In the genomic region with DNA sequence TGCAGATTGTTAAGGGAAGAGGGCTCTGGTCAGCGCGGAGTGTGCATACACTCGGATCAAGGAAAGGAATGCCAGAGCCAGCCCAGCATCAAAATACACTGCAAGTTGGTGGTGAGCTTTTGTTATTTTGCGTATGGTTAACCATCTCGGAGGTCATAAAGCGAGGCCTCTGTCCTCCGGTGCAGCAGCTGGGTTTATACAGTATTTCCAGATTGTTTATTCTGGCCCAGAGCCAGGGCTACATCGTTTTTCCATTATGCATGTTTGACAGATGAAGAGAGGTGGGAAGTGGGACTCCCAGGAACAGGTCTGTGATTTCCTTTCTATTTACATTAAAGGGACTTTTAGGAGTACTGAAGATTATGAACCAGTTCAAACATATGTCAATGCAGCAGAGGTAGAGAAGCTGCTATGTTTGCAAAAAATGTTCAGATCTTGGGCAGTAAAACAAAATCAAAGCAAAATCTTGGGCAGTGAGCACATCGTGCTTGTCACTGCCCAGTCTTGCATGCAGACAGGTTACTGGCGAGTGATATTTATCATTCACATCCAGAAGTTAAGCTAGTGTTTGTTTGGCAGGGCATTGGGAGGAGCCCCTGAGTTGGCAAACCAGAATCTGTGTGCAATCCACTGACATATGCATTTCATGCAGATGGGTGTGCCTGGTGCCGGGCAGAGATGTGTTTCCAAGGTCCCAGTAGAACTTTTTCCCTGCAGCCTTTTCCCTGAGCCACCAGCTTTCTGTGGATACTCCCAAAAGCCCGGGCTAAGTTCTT, we compare ENCODE assay signal across 8 cellular contexts.
DNase-seq lines count a peak whose midpoint lies in the region; ATAC-seq and TF ChIP-seq lines count a peak whose summit lies in the region.

No MANE protein-coding gene starts in this region.

- H3K36me3 Mint-ChIP-seq in activated naive CD8-positive, alpha-beta T cell treated with anti-CD3 and anti-CD28 coated beads, Interleukin-2, amount 50 U/mL, for 24 hours (ENCODE audit: low read depth), result no peaks in the 10 kb centered on the region

- no peaks in the 10 kb centered on the region for H3K9me3 ChIP-seq in muscle layer of colon (ENCODE audit: low read length)
- H3K9me3 ChIP-seq in gastroesophageal sphincter, result no peaks in the 10 kb centered on the region

- H3K27me3 ChIP-seq in muscle layer of colon (ENCODE audit: control insufficient read depth in 1 of 2, insufficient read depth in 2 of 2, low read length in 2 of 2) (no peaks in the 10 kb centered on the region), gastroesophageal sphincter (no peaks in the 10 kb centered on the region)

- TF ChIP-seq CTCF in gastroesophageal sphincter (IDR thresholded peaks at IDR 0.05), result no peak

- peak overlapping the region; percentile 32 for H3K27ac ChIP-seq in muscle layer of colon (ENCODE audit: low read depth, low read length)
- no peak overlapping the region for H3K27ac ChIP-seq in gastroesophageal sphincter

- no peak for TF ChIP-seq POLR2A in gastroesophageal sphincter (IDR thresholded peaks at IDR 0.05)

- 58 to 72% methylated on average over 5 to 11 of the region's 12 CpGs for WGBS in gastroesophageal sphincter (ENCODE audit: low coverage in 1 of 2), 2 donors

- no peaks in the 10 kb centered on the region for H3K27me3 Mint-ChIP-seq in activated naive CD8-positive, alpha-beta T cell treated with anti-CD3 and anti-CD28 coated beads, Interleukin-2, amount 50 U/mL, for 24 hours

- peak overlapping the region in 1 of 2 donors; percentile 4 for H3K4me3 ChIP-seq in muscle layer of colon (ENCODE audit: low read depth in 1 of 2, low read length in 2 of 2)
- no peak overlapping the region for H3K4me3 ChIP-seq in gastroesophageal sphincter

- H3K27ac Mint-ChIP-seq in activated naive CD8-positive, alpha-beta T cell treated with anti-CD3 and anti-CD28 coated beads, Interleukin-2, amount 50 U/mL, for 24 hours, result peak overlapping the region; percentile 83

- peak overlapping the region; percentile 63 for H3K4me3 Mint-ChIP-seq in activated naive CD8-positive, alpha-beta T cell treated with anti-CD3 and anti-CD28 coated beads, Interleukin-2, amount 50 U/mL, for 24 hours

- H3K36me3 ChIP-seq in muscle layer of colon (ENCODE audit: insufficient read depth, low read length), result no peaks in the 10 kb centered on the region
- no peaks in the 10 kb centered on the region for H3K36me3 ChIP-seq in gastroesophageal sphincter

- no peak for ATAC-seq in activated naive CD8-positive, alpha-beta T cell treated with anti-CD3 and anti-CD28 coated beads, Interleukin-2, amount 50 U/mL, for 24 hours
- no peak for ATAC-seq in gastroesophageal sphincter
- ATAC-seq in GM21367 (IDR thresholded peaks at IDR 0.05; ENCODE audit: unreplicated experiment), result no peak

- no peak for TF ChIP-seq EP300 in gastroesophageal sphincter (IDR thresholded peaks at IDR 0.05)

- DNase-seq in Daoy (ENCODE audit: low read depth), result peak; percentile 65
- DNase-seq in NCI-H2081 treated with DMSO at 0.1 percent for 48 hours (lab: John Stamatoyannopoulos, UW), result peak; percentile 54
- DNase-seq in activated naive CD8-positive, alpha-beta T cell treated with anti-CD3 and anti-CD28 coated beads, Interleukin-2, amount 50 U/mL, for 24 hours, result no peak
- no peak for DNase-seq in inferior parietal cortex (ENCODE audit: extremely low spot score)
- no peak for DNase-seq in GM19240 (ENCODE audit: insufficient read length, low spot score)

- H3K4me1 Mint-ChIP-seq in activated naive CD8-positive, alpha-beta T cell treated with anti-CD3 and anti-CD28 coated beads, Interleukin-2, amount 50 U/mL, for 24 hours, result peaks cover 49% of the 10 kb centered on the region

- no peaks in the 10 kb centered on the region for H3K9me3 Mint-ChIP-seq in activated naive CD8-positive, alpha-beta T cell treated with anti-CD3 and anti-CD28 coated beads, Interleukin-2, amount 50 U/mL, for 24 hours

- H3K9ac ChIP-seq in muscle layer of colon (ENCODE audit: low read length), result no peak overlapping the region

- H3K4me1 ChIP-seq in muscle layer of colon (ENCODE audit: insufficient read depth, low read length), result peaks cover 34% of the 10 kb centered on the region
- peaks cover 0 to 23% (median 6%) of the 10 kb centered on the region in 3 donors for H3K4me1 ChIP-seq in gastroesophageal sphincter

Comparison
In these comparisons a context has a peak if more than half of its experiments do, and no peak if none do; other contexts are left out.
1. DNase-seq: peak in Daoy (single experiment) and NCI-H2081 treated with DMSO at 0.1 percent for 48 hours (single experiment); none in activated naive CD8-positive, alpha-beta T cell treated with anti-CD3 and anti-CD28 coated beads, Interleukin-2, amount 50 U/mL, for 24 hours (single experiment), inferior parietal cortex (single experiment) and GM19240 (single experiment).